8 cellular contexts compared by ENCODE assay signal in the genomic region with DNA sequence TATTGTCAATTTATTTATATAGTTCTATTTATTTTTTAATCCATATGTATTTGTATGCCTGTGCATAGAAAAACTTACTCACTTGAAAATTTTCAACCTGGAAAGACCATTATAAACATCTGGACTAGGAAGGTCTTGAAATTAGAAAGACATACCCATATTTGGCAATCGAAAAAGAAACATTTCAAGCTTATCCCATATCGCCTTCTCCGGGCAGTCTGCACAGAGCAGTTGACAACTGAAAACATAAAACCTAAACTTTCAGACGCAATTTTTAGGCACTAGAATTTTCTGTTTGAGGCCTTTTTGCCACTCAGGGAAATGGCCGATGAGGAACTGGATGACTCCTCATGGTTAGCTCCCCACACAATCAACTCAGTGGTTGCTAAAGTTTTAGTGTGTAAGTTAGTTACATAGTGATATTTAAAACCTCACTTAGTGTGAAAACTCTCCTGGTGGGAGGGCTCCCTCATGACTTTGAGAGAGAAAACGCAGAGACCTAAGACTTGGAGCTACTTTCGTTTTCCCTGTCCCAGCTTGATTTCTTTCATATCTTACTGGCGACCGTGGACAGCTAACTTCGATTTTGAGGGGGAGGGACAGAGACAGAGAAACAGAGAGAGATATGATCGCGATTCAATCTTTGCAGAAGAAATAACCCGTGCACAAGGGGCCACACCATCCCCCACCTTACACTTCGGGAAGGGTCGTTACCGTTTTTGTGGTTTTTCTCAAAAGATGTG. TPM values are rescaled to one million over a fixed set of nuclear protein-coding genes. Genes with fewer than 3 reads are reported as not detected.
DNase-seq lines count a peak whose midpoint lies in the region; ATAC-seq and TF ChIP-seq lines count a peak whose summit lies in the region.

No MANE protein-coding gene starts in this region.

- no peak for TF ChIP-seq CTCF in foreskin fibroblast (IDR thresholded peaks at IDR 0.05; ENCODE audit: low read depth, low read length)

- no peak for ATAC-seq in activated CD8-positive, alpha-beta memory T cell treated with anti-CD3 and anti-CD28 coated beads, Interleukin-2, amount 10 ng/mL, durations not matched to agents 7 days and 5 days
- ATAC-seq in T-cell (replicated peaks in 1 of 4), result no peak
- no peak for ATAC-seq in HG02763 (IDR thresholded peaks at IDR 0.05; ENCODE audit: unreplicated experiment)
- no peak for ATAC-seq in HG03521 (IDR thresholded peaks at IDR 0.05; ENCODE audit: unreplicated experiment)

- H3K27me3 ChIP-seq in subcutaneous abdominal adipose tissue (ENCODE audit: control insufficient read depth in 5 of 5, insufficient read depth in 4 of 5, low read length in 5 of 5), result peaks cover 84 to 95% (median 87%) of the 10 kb centered on the region in 5 donors

- POLR2A ChIA-PET in T-cell (lab: Charles Lee), result no interaction called here

- no peaks in the 10 kb centered on the region for H3K36me3 ChIP-seq in subcutaneous abdominal adipose tissue (ENCODE audit: control insufficient read depth in 5 of 5, insufficient read depth in 5 of 5, low read length in 5 of 5)

- H3K36me3 Mint-ChIP-seq in activated CD8-positive, alpha-beta memory T cell treated with anti-CD3 and anti-CD28 coated beads, Interleukin-2, amount 10 ng/mL, durations not matched to agents 7 days and 5 days, result peaks cover 3% of the 10 kb centered on the region
- no peaks in the 10 kb centered on the region for H3K36me3 Mint-ChIP-seq in T-cell

- no peak overlapping the region for H3K27ac Mint-ChIP-seq in activated CD8-positive, alpha-beta memory T cell treated with anti-CD3 and anti-CD28 coated beads, Interleukin-2, amount 10 ng/mL, durations not matched to agents 7 days and 5 days
- peak overlapping the region in 1 of 2 donors; percentile 39 for H3K27ac Mint-ChIP-seq in T-cell

- peaks cover 90% of the 10 kb centered on the region for H3K27me3 Mint-ChIP-seq in activated CD8-positive, alpha-beta memory T cell treated with anti-CD3 and anti-CD28 coated beads, Interleukin-2, amount 10 ng/mL, durations not matched to agents 7 days and 5 days
- peaks cover 81 to 88% of the 10 kb centered on the region in 2 donors for H3K27me3 Mint-ChIP-seq in T-cell

- CTCF ChIA-PET in activated CD8-positive, alpha-beta memory T cell treated with anti-CD3 and anti-CD28 coated beads, Interleukin-2, amount 10 ng/mL, durations not matched to agents 7 days and 5 days (lab: Charles Lee), result interaction anchor here (0.9 to 3.6 kb wide), 15 partner anchors 15 to 846 kb away, joined by 3 to 65 read pairs (median 7); partner anchors contain the start of gene LNPK
- CTCF ChIA-PET in T-cell (lab: Charles Lee), result interaction anchor here (0.5 to 4.1 kb wide), 10 partner anchors 17 to 1396 kb away, joined by 3 to 46 read pairs (median 4); no protein-coding TSS in a partner anchor

- H3K4me1 Mint-ChIP-seq in activated CD8-positive, alpha-beta memory T cell treated with anti-CD3 and anti-CD28 coated beads, Interleukin-2, amount 10 ng/mL, durations not matched to agents 7 days and 5 days, result peaks cover 18% of the 10 kb centered on the region
- H3K4me1 Mint-ChIP-seq in T-cell, result peaks cover 34 to 37% (median 34%) of the 10 kb centered on the region in 3 donors

- H3K4me3 Mint-ChIP-seq in activated CD8-positive, alpha-beta memory T cell treated with anti-CD3 and anti-CD28 coated beads, Interleukin-2, amount 10 ng/mL, durations not matched to agents 7 days and 5 days, result peak overlapping the region; percentile 65
- peak overlapping the region; percentile 66 to 75 (median 71) for H3K4me3 Mint-ChIP-seq in T-cell

- H3K4me1 ChIP-seq in subcutaneous abdominal adipose tissue (ENCODE audit: control insufficient read depth in 5 of 5, insufficient read depth in 5 of 5, low read length in 5 of 5), result peaks cover 2 to 53% (median 39%) of the 10 kb centered on the region in 5 donors

- DNase-seq in activated CD8-positive, alpha-beta memory T cell treated with anti-CD3 and anti-CD28 coated beads, Interleukin-2, amount 10 ng/mL, durations not matched to agents 7 days and 5 days, result no peak
- no peak for DNase-seq in activated CD8-positive, alpha-beta memory T cell treated with anti-CD3 and anti-CD28 coated beads, Interleukin-2, amount 50 U/mL, for 4 hours
- peak in 1 of 34 experiments; percentile 4 for DNase-seq in T-cell
- peak in 1 of 2 donors; percentile 46 for DNase-seq in foreskin fibroblast
- DNase-seq in pons (ENCODE audit: low spot score), result no peak

- peaks cover 0 to 2% (median 0%) of the 10 kb centered on the region in 5 donors for H3K9me3 ChIP-seq in subcutaneous abdominal adipose tissue (ENCODE audit: control insufficient read depth in 5 of 5, low read length in 5 of 5)

- no peak overlapping the region for H3K27ac ChIP-seq in subcutaneous abdominal adipose tissue (ENCODE audit: low read depth, low read length)

- H3K9ac ChIP-seq in subcutaneous abdominal adipose tissue (ENCODE audit: low read length in 5 of 5), result no peak overlapping the region

- H3K4me3 ChIP-seq in foreskin fibroblast (ENCODE audit: low read depth in 1 of 2, low read length in 2 of 2) (peak overlapping the region; percentile 59 to 67), subcutaneous abdominal adipose tissue (ENCODE audit: low read depth in 1 of 5, low read length in 5 of 5) (peak overlapping the region; percentile 38 to 65 (median 58))

- no peaks in the 10 kb centered on the region for H3K9me3 Mint-ChIP-seq in activated CD8-positive, alpha-beta memory T cell treated with anti-CD3 and anti-CD28 coated beads, Interleukin-2, amount 10 ng/mL, durations not matched to agents 7 days and 5 days (ENCODE audit: low read depth)
- H3K9me3 Mint-ChIP-seq in T-cell, result peaks cover 0 to 3% (median 0%) of the 10 kb centered on the region in 3 donors

RNA-seq across cellular contexts. Expression of gene HOXD12, which starts 3.2 kb away (rescaled TPM):
- not detected for total RNA-seq in activated CD8-positive, alpha-beta memory T cell treated with anti-CD3 and anti-CD28 coated beads, Interleukin-2, amount 10 ng/mL, durations not matched to agents 7 days and 5 days
- total RNA-seq in T-cell, result not detected

RNA-seq across cellular contexts. Expression of gene HOXD13, which starts 3.9 kb away (rescaled TPM):
- not detected for total RNA-seq in activated CD8-positive, alpha-beta memory T cell treated with anti-CD3 and anti-CD28 coated beads, Interleukin-2, amount 10 ng/mL, durations not matched to agents 7 days and 5 days
- not detected for total RNA-seq in T-cell

RNA-seq across cellular contexts. Expression of gene HOXD11, which starts 10.7 kb away (rescaled TPM):
- total RNA-seq in activated CD8-positive, alpha-beta memory T cell treated with anti-CD3 and anti-CD28 coated beads, Interleukin-2, amount 10 ng/mL, durations not matched to agents 7 days and 5 days, result not detected
- not detected for total RNA-seq in T-cell

RNA-seq across cellular contexts. Expression of gene EVX2, which starts 12.7 kb away (rescaled TPM):
- total RNA-seq in activated CD8-positive, alpha-beta memory T cell treated with anti-CD3 and anti-CD28 coated beads, Interleukin-2, amount 10 ng/mL, durations not matched to agents 7 days and 5 days, result not detected
- total RNA-seq in T-cell, result not detected

RNA-seq across cellular contexts. Expression of gene HOXD10, which starts 20.2 kb away (rescaled TPM):
- total RNA-seq in activated CD8-positive, alpha-beta memory T cell treated with anti-CD3 and anti-CD28 coated beads, Interleukin-2, amount 10 ng/mL, durations not matched to agents 7 days and 5 days, result not detected
- not detected for total RNA-seq in T-cell
